In the genomic region with DNA sequence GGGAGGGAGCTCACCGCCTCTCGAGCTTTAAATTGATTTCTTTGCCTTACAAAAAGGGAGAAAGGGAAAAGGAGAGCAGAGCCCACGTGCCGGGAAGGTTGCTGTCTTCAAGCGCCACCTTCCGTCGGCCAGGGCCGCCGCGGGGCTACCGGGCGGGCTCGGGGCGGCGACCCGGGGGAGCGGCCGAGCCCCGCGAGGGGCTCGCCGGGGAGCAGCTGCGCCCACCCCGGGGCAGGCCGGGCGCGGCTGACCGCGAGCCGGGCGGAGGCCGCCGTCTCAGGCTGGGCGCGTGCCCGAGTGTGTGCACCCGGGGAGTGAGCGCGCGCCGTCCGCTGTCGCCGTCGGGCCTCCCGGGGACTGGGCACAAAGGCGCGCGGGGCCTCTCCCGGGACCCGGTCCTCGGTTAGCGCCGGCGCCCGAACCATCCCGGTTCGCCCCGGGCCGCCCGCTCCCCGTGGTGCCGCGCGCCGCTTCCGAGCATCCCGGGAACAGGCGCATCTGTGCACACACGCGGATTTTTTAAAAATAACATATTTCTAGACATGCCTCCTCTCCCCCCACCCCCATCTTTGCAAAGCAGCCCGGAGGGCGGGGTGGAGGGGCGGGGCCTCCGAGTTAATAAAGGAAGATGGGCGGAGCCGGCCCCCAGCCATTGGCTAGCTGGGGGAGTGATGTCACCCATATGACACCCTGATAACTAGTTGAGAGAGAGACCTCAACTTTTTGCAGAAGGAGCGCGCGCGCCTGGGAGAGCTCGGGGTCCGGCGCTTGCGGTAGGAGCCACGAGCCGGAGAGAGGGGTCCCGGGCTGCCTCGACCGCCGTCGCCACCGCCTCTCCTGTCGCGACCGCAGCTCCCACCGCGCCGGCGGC, we compare ENCODE assay signal across 9 cellular contexts. TPM values are rescaled to one million over a fixed set of nuclear protein-coding genes. Genes with fewer than 3 reads are reported as not detected.
DNase-seq lines count a peak whose midpoint lies in the region; ATAC-seq and TF ChIP-seq lines count a peak whose summit lies in the region.
"Had no signal": no experiment of that assay in that cellular context is flagged by ENCODE, and none has a peak within 500 bp of the region (broad histone marks: within the 10 kb centered on the region; RNA-seq: fewer than 3 reads in every experiment).

SOX11 (plus strand) TSS at position 726 of the 871 bp plus-strand sequence. CDS start 338 bp downstream, outside the sequence.

- peak; percentile 46 for TF ChIP-seq CTCF in progenitor cell of endocrine pancreas (IDR thresholded peaks at IDR 0.05; ENCODE audit: unreplicated experiment)
- no peak for TF ChIP-seq CTCF in GM10266 (IDR thresholded peaks at IDR 0.05; ENCODE audit: control insufficient read depth, insufficient read depth, low read depth, missing control alignments)

- no peak for TF ChIP-seq POLR2A in GM18505 (IDR thresholded peaks at IDR 0.05; ENCODE audit: borderline replicate concordance, extremely low read depth, insufficient read depth, insufficient read length)

- peaks cover 14% of the 10 kb centered on the region for H3K4me1 Mint-ChIP-seq in progenitor cell of endocrine pancreas (ENCODE audit: low read depth)
- peaks cover 0 to 7% of the 10 kb centered on the region in 2 donors for H3K4me1 Mint-ChIP-seq in natural killer cell treated with Interleukin-12 subunit alpha and Interleukin-12 subunit beta and Interleukin-15 and Interleukin-18, amount 100 ng/mL, for 72 hours (ENCODE audit: low read depth in 2 of 2)

- H3K27me3 ChIP-seq in HUES48 (ENCODE audit: control insufficient read depth, insufficient read depth, low read length): peaks cover 5% of the 10 kb centered on the region; the same call in 1 of the 2 replicates

- no peaks in the 10 kb centered on the region for H3K9me3 Mint-ChIP-seq in progenitor cell of endocrine pancreas (ENCODE audit: low read depth)
- H3K9me3 Mint-ChIP-seq in natural killer cell treated with Interleukin-12 subunit alpha and Interleukin-12 subunit beta and Interleukin-15 and Interleukin-18, amount 100 ng/mL, for 72 hours: peaks cover 4% of the 10 kb centered on the region

- H3K36me3 ChIP-seq in HUES48 (ENCODE audit: control insufficient read depth, insufficient read depth, low read length): no peaks in the 10 kb centered on the region

- DNase-seq in SHP77 (lab: John Stamatoyannopoulos, UW) (peak; percentile 97), glomerular endothelial cell (ENCODE audit: extremely low read depth, low read depth, low spot score) (no peak), progenitor cell of endocrine pancreas (ENCODE audit: low spot score, unreplicated experiment) (peak; percentile 91), Kasumi-1 (lab: John Stamatoyannopoulos, UW) (no peak), GM10266 (ENCODE audit: extremely low spot score) (no peak)
- DNase-seq in natural killer cell treated with Interleukin-12 subunit alpha and Interleukin-12 subunit beta and Interleukin-15 and Interleukin-18, amount 100 ng/mL, for 72 hours (ENCODE audit: low spot score): no peak

- no peak for ATAC-seq in GM18505 (IDR thresholded peaks at IDR 0.05; ENCODE audit: unreplicated experiment)
- no peak for ATAC-seq in natural killer cell treated with Interleukin-12 subunit alpha and Interleukin-12 subunit beta and Interleukin-15 and Interleukin-18, amount 100 ng/mL, for 72 hours

- peaks cover 11% of the 10 kb centered on the region; the same call in 1 of the 2 replicates for H3K4me1 ChIP-seq in HUES48 (ENCODE audit: control insufficient read depth, insufficient read depth, low read length)

- peak within 1 kb of the TSS; percentile 100 for H3K4me3 Mint-ChIP-seq in progenitor cell of endocrine pancreas (ENCODE audit: low read depth)
- H3K4me3 Mint-ChIP-seq in natural killer cell treated with Interleukin-12 subunit alpha and Interleukin-12 subunit beta and Interleukin-15 and Interleukin-18, amount 100 ng/mL, for 72 hours: no peak within 1 kb of the TSS

- peaks cover 20% of the 10 kb centered on the region for H3K36me3 Mint-ChIP-seq in progenitor cell of endocrine pancreas (ENCODE audit: insufficient read depth)
- H3K36me3 Mint-ChIP-seq in natural killer cell treated with Interleukin-12 subunit alpha and Interleukin-12 subunit beta and Interleukin-15 and Interleukin-18, amount 100 ng/mL, for 72 hours: peaks cover 19% of the 10 kb centered on the region

- peak within 1 kb of the TSS; percentile 99 for H3K27ac Mint-ChIP-seq in progenitor cell of endocrine pancreas
- no peak within 1 kb of the TSS for H3K27ac Mint-ChIP-seq in natural killer cell treated with Interleukin-12 subunit alpha and Interleukin-12 subunit beta and Interleukin-15 and Interleukin-18, amount 100 ng/mL, for 72 hours

- no peaks in the 10 kb centered on the region for H3K27me3 Mint-ChIP-seq in progenitor cell of endocrine pancreas
- H3K27me3 Mint-ChIP-seq in natural killer cell treated with Interleukin-12 subunit alpha and Interleukin-12 subunit beta and Interleukin-15 and Interleukin-18, amount 100 ng/mL, for 72 hours: peaks cover 38 to 47% of the 10 kb centered on the region in 2 donors

- no peaks in the 10 kb centered on the region for H3K9me3 ChIP-seq in HUES48 (ENCODE audit: control insufficient read depth, insufficient read depth, low read length)

- peak within 1 kb of the TSS; percentile 96 for H3K27ac ChIP-seq in HUES48 (ENCODE audit: low read depth, low read length)
- H3K27ac ChIP-seq: KMS-11 had no signal

- peak within 1 kb of the TSS; percentile 90 for H3K4me3 ChIP-seq in HUES48 (ENCODE audit: low read depth, low read length)

- H3K9ac ChIP-seq in HUES48 (ENCODE audit: low read depth, low read length): peak within 1 kb of the TSS; percentile 91
- H3K9ac ChIP-seq: KMS-11 had no signal

RNA-seq across cellular contexts. Expression of gene SOX11, which starts in this region (rescaled TPM):
- total RNA-seq in glomerular endothelial cell (12.1 and 12.7 TPM in 2 replicates), progenitor cell of endocrine pancreas (146 and 154 TPM in 2 replicates)
- not detected for total RNA-seq in natural killer cell treated with Interleukin-12 subunit alpha and Interleukin-12 subunit beta and Interleukin-15 and Interleukin-18, amount 100 ng/mL, for 72 hours

Comparison
In these comparisons a context has a peak if more than half of its experiments do, and no peak if none do; other contexts are left out.
1. RNA of gene SOX11 (total RNA-seq): 146 to 154 TPM in progenitor cell of endocrine pancreas and 12.1 to 12.7 TPM in glomerular endothelial cell; not detected in natural killer cell treated with Interleukin-12 subunit alpha and Interleukin-12 subunit beta and Interleukin-15 and Interleukin-18, amount 100 ng/mL, for 72 hours; every median in the first group is over 10 times any median in the second.
2. RNA of gene SOX11 (total RNA-seq): 146 to 154 TPM in progenitor cell of endocrine pancreas; 12.1 to 12.7 TPM in glomerular endothelial cell; every median in the first group is over 10 times any median in the second.
3. DNase-seq: peak in SHP77 (2 of 2) and progenitor cell of endocrine pancreas (single experiment); none in glomerular endothelial cell (single experiment), Kasumi-1 (0 of 2), natural killer cell treated with Interleukin-12 subunit alpha and Interleukin-12 subunit beta and Interleukin-15 and Interleukin-18, amount 100 ng/mL, for 72 hours (single experiment) and GM10266 (single experiment).